Comparison of ENCODE assay signal across 8 cellular contexts in the genomic region with DNA sequence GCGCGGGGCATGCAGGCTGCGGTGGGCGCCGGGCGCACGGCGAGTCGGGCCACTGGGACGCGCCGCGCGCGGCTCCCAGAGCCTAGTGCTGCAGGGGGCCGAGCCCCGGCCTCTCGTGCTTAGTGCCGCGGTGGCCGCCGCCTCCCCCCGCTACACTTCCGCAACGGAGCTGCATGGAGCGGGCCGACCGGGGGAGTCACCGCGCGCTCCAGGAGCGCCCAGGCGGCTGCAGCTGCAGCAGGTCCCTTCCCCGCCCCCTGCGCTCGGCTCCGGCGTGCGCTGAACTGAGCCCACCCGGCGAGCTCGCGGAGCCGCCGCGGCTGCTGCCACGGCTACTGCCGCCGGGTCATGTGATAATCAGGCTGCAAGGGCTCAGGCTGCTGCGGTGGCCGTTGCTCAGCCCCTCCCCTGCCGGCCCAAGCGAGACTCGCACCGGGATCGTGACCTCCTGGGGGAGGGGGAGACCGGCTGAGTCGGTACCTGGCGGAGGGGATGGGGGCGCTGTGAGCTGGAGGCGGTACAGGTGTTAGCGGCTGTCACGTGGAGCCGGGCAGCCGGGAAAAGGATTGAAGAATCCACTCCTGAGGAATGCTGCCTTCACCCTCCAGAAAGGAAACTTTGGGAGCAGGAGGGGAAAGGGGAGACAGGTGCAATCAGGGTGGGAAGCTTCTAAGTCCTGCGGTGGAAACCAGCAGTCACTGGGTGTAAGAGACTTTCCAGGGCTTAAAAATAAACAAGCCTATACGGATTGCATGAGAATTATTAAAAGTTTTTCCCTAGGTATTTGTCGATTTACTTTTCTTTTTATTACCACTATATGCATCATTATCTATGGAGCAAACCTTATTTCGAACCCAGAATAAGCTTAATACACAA. TPM values are rescaled to one million over a fixed set of nuclear protein-coding genes. Genes with fewer than 3 reads are reported as not detected.
A peak's percentile ranks its signal among the peaks of the same experiment; 100 is the strongest.
DNase-seq lines count a peak whose midpoint lies in the region; ATAC-seq and TF ChIP-seq lines count a peak whose summit lies in the region.

TSS of gene PPM1H (minus strand) at position 352 of the 876 bp plus-strand sequence. CDS start 414 bp downstream, outside the sequence.

- intact Hi-C loops in colonic mucosa (cut with DNase I): no loop called here

- H3K36me3 ChIP-seq in SU-DHL-6 (ENCODE audit: low read length) (no peaks in the 10 kb centered on the region), colonic mucosa (no peaks in the 10 kb centered on the region)

- H4K20me1 ChIP-seq in SU-DHL-6 (ENCODE audit: low read depth, low read length): no peaks in the 10 kb centered on the region

- peak; percentile 86 for DNase-seq in 8988T
- peak; percentile 74 for DNase-seq in NAMALWA (ENCODE audit: low spot score)
- peak; percentile 87 for DNase-seq in colonic mucosa
- DNase-seq in kidney tubule cell (ENCODE audit: low spot score): peak; percentile 89
- DNase-seq in stimulated activated CD4-positive, alpha-beta T cell treated with anti-CD3 and anti-CD28 coated beads, Interleukin-15, amount 100 ng/mL, for 48 hours (ENCODE audit: low read depth in 2 of 2): peak; percentile 2 to 22

- H3K27me3 ChIP-seq in SU-DHL-6 (ENCODE audit: low read length) (no peaks in the 10 kb centered on the region), colonic mucosa (no peaks in the 10 kb centered on the region)

- H2AFZ ChIP-seq in SU-DHL-6 (ENCODE audit: low read depth, low read length, severe bottlenecking): peak within 1 kb of the TSS; percentile 77

- H3K27ac ChIP-seq in SU-DHL-6 (ENCODE audit: low read depth, low read length) (no peak within 1 kb of the TSS), colonic mucosa (peak within 1 kb of the TSS; percentile 61)

- H3K9ac ChIP-seq in SU-DHL-6 (ENCODE audit: low read length) (peak within 1 kb of the TSS; percentile 49), colonic mucosa (ENCODE audit: low read depth in 2 of 2, low read length in 2 of 2) (peak within 1 kb of the TSS; percentile 65 to 73)

- H3K4me1 ChIP-seq in colonic mucosa: no peaks in the 10 kb centered on the region

- no peaks in the 10 kb centered on the region for H3K9me2 ChIP-seq in SU-DHL-6 (replicated peaks; ENCODE audit: insufficient read depth, low read length)

- H3K4me2 ChIP-seq in SU-DHL-6 (ENCODE audit: low read depth, low read length, poor library complexity, severe bottlenecking): peak within 1 kb of the TSS; percentile 73

- H3K4me3 ChIP-seq in GM12875 (ENCODE audit: low read depth, low read length) (peak within 1 kb of the TSS; percentile 50), SU-DHL-6 (ENCODE audit: insufficient read depth, low read length, poor library complexity, severe bottlenecking) (peak within 1 kb of the TSS; percentile 56), colonic mucosa (peak within 1 kb of the TSS; percentile 88)

- peak; percentile 48; the same call in 1 of the 2 replicates for TF ChIP-seq CTCF in GM12875 (IDR thresholded peaks at IDR 0.05; ENCODE audit: borderline replicate concordance, insufficient read depth, low read depth, low read length)
- peak; percentile 44 for TF ChIP-seq CTCF in SU-DHL-6 (IDR thresholded peaks at IDR 0.05; ENCODE audit: insufficient read depth, low read length, poor library complexity, severe bottlenecking)
- TF ChIP-seq CTCF in colonic mucosa (IDR thresholded peaks at IDR 0.05): peak; percentile 48

- peaks cover 12% of the 10 kb centered on the region for H3F3A ChIP-seq in SU-DHL-6 (ENCODE audit: insufficient read depth)

- ATAC-seq in HG02678 (IDR thresholded peaks at IDR 0.05; ENCODE audit: unreplicated experiment): peak; percentile 74

- H3K9me3 ChIP-seq in SU-DHL-6 (ENCODE audit: insufficient read depth, low read length): no peaks in the 10 kb centered on the region
- no peaks in the 10 kb centered on the region for H3K9me3 ChIP-seq in colonic mucosa

- no peaks in the 10 kb centered on the region for H3K79me2 ChIP-seq in SU-DHL-6 (ENCODE audit: insufficient read depth, low read length)

RNA-seq across cellular contexts. Expression of gene PPM1H, which starts in this region (rescaled TPM):
- total RNA-seq in colonic mucosa: 1 to 10 TPM; 7.4 to 8.1 TPM

Comparison
In these comparisons a context has a peak if more than half of its experiments do, and no peak if none do; other contexts are left out.
1. DNase-seq: peak in every context shown above with its lines; median percentile 89 in kidney tubule cell; 87 in colonic mucosa; 86 in 8988T; 74 in NAMALWA; 12 in stimulated activated CD4-positive, alpha-beta T cell treated with anti-CD3 and anti-CD28 coated beads, Interleukin-15, amount 100 ng/mL, for 48 hours.